Comparison of ENCODE assay signal across 26 cellular contexts in genomic region chr13:100297413-100297812, GRCh38.
"Had no signal": no experiment of that assay in that cellular context is flagged by ENCODE, and none has a peak within 500 bp of the region (broad histone marks: within the 10 kb centered on the region; RNA-seq: fewer than 3 reads in every experiment).

No MANE protein-coding gene starts in this region.

- H3K27ac Mint-ChIP-seq: activated CD4-positive, alpha-beta memory T cell treated with anti-CD3 and anti-CD28 coated beads for 36 hours; activated CD4-positive, alpha-beta T cell treated with anti-CD3 and anti-CD28 coated beads, Interleukin-2, amount 10 ng/mL, durations not matched to agents 7 days and 5 days; activated naive CD4-positive, alpha-beta T cell treated with anti-CD3 and anti-CD28 coated beads for 36 hours; activated naive CD8-positive, alpha-beta T cell; activated T-helper 17 cell treated with anti-CD3 and anti-CD28 coated beads, Interleukin-2, amount 50 U/mL, for 72 hours; T-cell had no signal

- H3K36me3 Mint-ChIP-seq: activated CD4-positive, alpha-beta memory T cell treated with anti-CD3 and anti-CD28 coated beads for 36 hours; brain had no signal

- H3K9me3 Mint-ChIP-seq: activated CD4-positive, alpha-beta memory T cell treated with anti-CD3 and anti-CD28 coated beads for 36 hours; activated CD4-positive, alpha-beta T cell treated with anti-CD3 and anti-CD28 coated beads, Interleukin-2, amount 10 ng/mL, durations not matched to agents 7 days and 5 days; activated naive CD4-positive, alpha-beta T cell treated with anti-CD3 and anti-CD28 coated beads for 36 hours; activated T-helper 17 cell treated with anti-CD3 and anti-CD28 coated beads, Interleukin-2, amount 50 U/mL, for 72 hours; brain; T-cell had no signal

- DNase-seq: activated CD4-positive, alpha-beta memory T cell treated with anti-CD3 and anti-CD28 coated beads for 36 hours; activated CD4-positive, alpha-beta T cell treated with anti-CD3 and anti-CD28 coated beads, Interleukin-2, amount 10 ng/mL, durations not matched to agents 7 days and 5 days; activated CD4-positive, CD25-positive, alpha-beta regulatory T cell; activated CD8-positive, alpha-beta memory T cell treated with anti-CD3 and anti-CD28 coated beads for 24 hours; activated gamma-delta T cell; activated naive CD4-positive, alpha-beta T cell treated with anti-CD3 and anti-CD28 coated beads for 36 hours; activated T-cell treated with anti-CD3 and anti-CD28 coated beads, Interleukin-2, amount 50 U/mL, for 48 hours; amygdala; MG63; MV-4-11; NCI-H1092 treated with DMSO at 0.1 percent for 48 hours; NCI-H1417 treated with DMSO at 0.1 percent for 48 hours; NCI-H2029; NCI-H2107; NCI-H226; NCI-H526 treated with DMSO at 0.1 percent for 48 hours; PC-9; SIG-M5; T-cell; T-helper 2 cell; T1000 had no signal

- H3K9me3 ChIP-seq: MG63 had no signal

- ATAC-seq: activated T-helper 17 cell treated with anti-CD3 and anti-CD28 coated beads, Interleukin-2, amount 50 U/mL, for 72 hours; T-cell had no signal

- H3K4me3 Mint-ChIP-seq: activated CD4-positive, alpha-beta memory T cell treated with anti-CD3 and anti-CD28 coated beads for 36 hours; activated CD4-positive, alpha-beta T cell treated with anti-CD3 and anti-CD28 coated beads, Interleukin-2, amount 10 ng/mL, durations not matched to agents 7 days and 5 days; activated naive CD4-positive, alpha-beta T cell treated with anti-CD3 and anti-CD28 coated beads for 36 hours; activated naive CD8-positive, alpha-beta T cell; activated T-helper 17 cell treated with anti-CD3 and anti-CD28 coated beads, Interleukin-2, amount 50 U/mL, for 72 hours; brain; T-cell had no signal

- H3K4me1 Mint-ChIP-seq: activated CD4-positive, alpha-beta T cell treated with anti-CD3 and anti-CD28 coated beads, Interleukin-2, amount 10 ng/mL, durations not matched to agents 7 days and 5 days; activated T-helper 17 cell treated with anti-CD3 and anti-CD28 coated beads, Interleukin-2, amount 50 U/mL, for 72 hours; T-cell had no signal

- H3K27me3 Mint-ChIP-seq: activated CD4-positive, alpha-beta memory T cell treated with anti-CD3 and anti-CD28 coated beads for 36 hours; activated CD4-positive, alpha-beta T cell treated with anti-CD3 and anti-CD28 coated beads, Interleukin-2, amount 10 ng/mL, durations not matched to agents 7 days and 5 days; activated naive CD8-positive, alpha-beta T cell; activated T-helper 17 cell treated with anti-CD3 and anti-CD28 coated beads, Interleukin-2, amount 50 U/mL, for 72 hours; brain; T-cell had no signal

- H3K27me3 ChIP-seq: MG63 had no signal

- H3K36me3 ChIP-seq: MG63 had no signal

- H3K4me3 ChIP-seq: MG63, PC-9 had no signal

- FAIRE-seq: astrocyte, TTC549 had no signal

- H3K27ac ChIP-seq: PC-9 had no signal
